Comparison of ENCODE assay signal across 1 cellular context in genomic region chr1:19437911-19438310, GRCh38.
A peak's percentile ranks its signal among the peaks of the same experiment; 100 is the strongest.
TF ChIP-seq lines count a peak whose summit lies in the region.

No MANE protein-coding gene starts in this region.

TF ChIP-seq in K562, 482 proteins besides CTCF, POLR2A, EP300 and RAD21 (continued from another document):
- TF ChIP-seq ATF3 (IDR thresholded peaks at IDR 0.05) = no peak
- no peak for TF ChIP-seq ATF3 (CRISPR knock-in tag; conservative IDR thresholded peaks at IDR 0.05)
- 0 out of 2 replicates have a peak, but pooled peaks have one; percentile 5 for TF ChIP-seq USF1 (CRISPR knock-in tag; IDR thresholded peaks at IDR 0.05)
